ENCODE assay signal across 32 cellular contexts in the genomic region with DNA sequence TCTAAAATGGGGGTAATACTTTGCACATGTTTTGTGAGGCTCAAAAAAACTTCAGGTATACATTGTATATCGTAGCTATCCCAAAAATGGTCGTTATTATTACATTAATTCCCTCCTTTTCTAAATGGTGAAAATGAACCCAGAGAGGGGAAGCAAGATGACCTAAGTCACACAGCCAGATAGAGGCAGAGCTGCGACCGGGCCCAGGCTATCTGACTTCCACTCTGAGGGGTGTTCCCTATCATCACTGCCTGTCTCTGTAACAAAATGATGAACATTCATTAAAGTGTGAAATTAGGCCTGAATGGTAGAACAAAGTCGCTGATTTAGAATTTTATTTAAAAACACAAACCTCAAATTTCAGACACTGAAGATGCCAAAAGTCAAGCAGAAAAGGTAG. TPM values are rescaled to one million over a fixed set of nuclear protein-coding genes. Genes with fewer than 3 reads are reported as not detected.
"Had no signal": no experiment of that assay in that cellular context is flagged by ENCODE, and none has a peak within 500 bp of the region (broad histone marks: within the 10 kb centered on the region; RNA-seq: fewer than 3 reads in every experiment).

No MANE protein-coding gene starts in this region.

- H3K4me1 Mint-ChIP-seq: endodermal cell, naive B cell had no signal

- H3K36me3 Mint-ChIP-seq: mesothelial cell of epicardium had no signal

- H3K27ac ChIP-seq: coronary artery, esophagus squamous epithelium, gastrocnemius medialis, heart right ventricle, left lung, lower lobe of right lung had no signal

- H3K36me3 ChIP-seq: esophagus squamous epithelium, gastrocnemius medialis, heart right ventricle, left lung, lower lobe of right lung had no signal

- H3K9me3 ChIP-seq: esophagus squamous epithelium, gastrocnemius medialis, left lung, lower lobe of right lung, mucosa of descending colon had no signal

- H3K4me3 Mint-ChIP-seq: effector memory CD8-positive, alpha-beta T cell; endodermal cell; mesothelial cell of epicardium; naive B cell had no signal

- H3K4me3 ChIP-seq: coronary artery, dorsolateral prefrontal cortex, esophagus squamous epithelium, gastrocnemius medialis, heart right ventricle, left lung, lower lobe of right lung, mucosa of descending colon had no signal

- ATAC-seq: effector memory CD8-positive, alpha-beta T cell; gastrocnemius medialis; heart right ventricle; left cardiac atrium; left lung; left ventricle myocardium superior; lower lobe of right lung; mucosa of descending colon had no signal

- H3K27ac Mint-ChIP-seq: effector memory CD8-positive, alpha-beta T cell; endodermal cell; mesothelial cell of epicardium; naive B cell had no signal

- H3K4me1 ChIP-seq: esophagus squamous epithelium, gastrocnemius medialis, heart right ventricle, left lung, lower lobe of right lung had no signal

- DNase-seq: dermis blood vessel endothelial cell; dorsolateral prefrontal cortex; effector CD8-positive, alpha-beta T cell; effector memory CD8-positive, alpha-beta T cell; endodermal cell; esophagus squamous epithelium; foreskin fibroblast; foreskin melanocyte; gastrocnemius medialis; glutamatergic neuron; head of caudate nucleus; heart right ventricle; hippocampal formation; left cardiac atrium; left lung; left ventricle myocardium superior; lower lobe of right lung; mesenchymal stem cell; mucosa of descending colon; naive B cell had no signal

- FAIRE-seq: colon, endometrium, endothelial cell of umbilical vein, islet of Langerhans, keratinocyte had no signal

RNA-seq across cellular contexts. Expression of a gene that starts 29.1 kb away (rescaled TPM):
- total RNA-seq: dermis blood vessel endothelial cell, endothelial cell of umbilical vein, epithelial cell of proximal tubule, glomerular endothelial cell, kidney epithelial cell, lung microvascular endothelial cell, myocyte had no signal
- polyA plus RNA-seq: endothelial cell of umbilical vein, keratinocyte had no signal
